ENCODE assay signal across 8 cellular contexts in the genomic region with DNA sequence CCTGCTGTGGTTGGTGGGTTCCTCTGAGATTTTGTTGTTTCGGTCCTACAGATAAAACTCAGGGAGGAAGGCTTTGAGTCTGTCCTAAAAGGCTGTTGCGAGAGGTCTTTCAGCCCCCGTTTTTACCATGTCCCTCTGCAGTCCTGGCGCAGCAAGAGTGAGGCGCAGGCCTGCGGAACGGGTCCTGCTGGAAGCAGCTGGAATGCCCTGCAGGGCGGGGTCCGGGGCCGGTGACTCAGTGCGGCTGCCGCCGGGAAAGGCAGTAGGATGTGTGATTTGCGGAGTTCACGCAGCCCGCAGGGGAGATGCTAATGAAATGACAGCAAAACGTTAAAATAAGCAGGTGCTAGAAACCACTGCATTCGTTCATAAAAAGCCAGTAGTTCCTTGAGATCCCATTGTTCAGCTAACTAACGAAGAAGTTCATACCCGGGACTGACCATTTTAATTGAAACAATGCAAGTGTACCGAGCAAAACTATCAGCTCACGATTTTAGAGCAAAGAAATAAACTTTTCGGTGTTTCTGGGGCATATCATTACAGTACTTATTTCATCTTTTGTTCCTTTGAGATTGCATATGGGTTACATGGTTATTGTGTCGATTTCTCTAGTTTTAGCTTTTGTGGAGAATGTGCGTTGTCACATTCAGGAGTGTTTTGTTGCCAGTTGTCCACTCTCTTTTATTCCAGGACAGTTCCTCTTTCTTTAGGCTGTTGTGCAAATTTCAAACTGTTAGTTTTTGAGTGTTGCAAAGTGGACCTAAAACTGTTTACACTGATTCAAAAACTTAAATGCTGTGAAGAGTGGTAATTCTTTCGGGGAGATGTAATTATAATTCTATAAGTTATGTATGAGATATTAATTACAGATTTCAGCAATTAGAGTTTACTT. TPM values are rescaled to one million over a fixed set of nuclear protein-coding genes. Genes with fewer than 3 reads are reported as not detected.
DNase-seq lines count a peak whose midpoint lies in the region; ATAC-seq and TF ChIP-seq lines count a peak whose summit lies in the region.

No MANE protein-coding gene starts in this region.

- no peak overlapping the region for H3K27ac ChIP-seq in CD8-positive, alpha-beta T cell (ENCODE audit: low read depth, low read length)
- peak overlapping the region; percentile 22 for H3K27ac ChIP-seq in muscle layer of colon (ENCODE audit: low read depth, low read length)

- H3K36me3 ChIP-seq in CD8-positive, alpha-beta T cell (ENCODE audit: insufficient read depth, low read length) = no peaks in the 10 kb centered on the region
- H3K36me3 ChIP-seq in muscle layer of colon (ENCODE audit: insufficient read depth, low read length) = no peaks in the 10 kb centered on the region

- TF ChIP-seq POLR2A in erythroblast (IDR thresholded peaks at IDR 0.05; ENCODE audit: low read length) = no peak

- intact Hi-C loops in CD8-positive, alpha-beta T cell (cut with DNase I, micrococcal nuclease) = loop anchor here in 1 of 2 experiments (10.0 kb wide), 1 partner anchor 696 kb away; a partner anchor contains a TSS

- no peaks in the 10 kb centered on the region for H3K36me3 Mint-ChIP-seq in CD8-positive, alpha-beta T cell
- peaks cover 46% of the 10 kb centered on the region for H3K36me3 Mint-ChIP-seq in activated CD8-positive, alpha-beta memory T cell treated with anti-CD3 and anti-CD28 coated beads, Interleukin-2, amount 10 ng/mL, durations not matched to agents 7 days and 5 days

- CTCF ChIA-PET in CD8-positive, alpha-beta T cell (lab: Charles Lee) = interaction anchor here (1.0 to 1.5 kb wide), 3 partner anchors 10 to 22 kb away, joined by 3 to 4 read pairs (median 4); no protein-coding TSS in a partner anchor
- CTCF ChIA-PET in activated CD8-positive, alpha-beta memory T cell treated with anti-CD3 and anti-CD28 coated beads, Interleukin-2, amount 10 ng/mL, durations not matched to agents 7 days and 5 days (lab: Charles Lee) = interaction anchor here (0.6 to 7.3 kb wide), 3 partner anchors 10 to 932 kb away, joined by 3 to 52 read pairs (median 4); a partner anchor contains a TSS

- H3K9me3 Mint-ChIP-seq in CD8-positive, alpha-beta T cell = no peaks in the 10 kb centered on the region
- peaks cover 13% of the 10 kb centered on the region for H3K9me3 Mint-ChIP-seq in activated CD8-positive, alpha-beta memory T cell treated with anti-CD3 and anti-CD28 coated beads, Interleukin-2, amount 10 ng/mL, durations not matched to agents 7 days and 5 days (ENCODE audit: low read depth)

- peak overlapping the region; percentile 10 for H3K9ac ChIP-seq in muscle layer of colon (ENCODE audit: low read length)

- peaks cover 20% of the 10 kb centered on the region for H3K4me1 Mint-ChIP-seq in CD8-positive, alpha-beta T cell (ENCODE audit: low read depth)
- peaks cover 40% of the 10 kb centered on the region for H3K4me1 Mint-ChIP-seq in activated CD8-positive, alpha-beta memory T cell treated with anti-CD3 and anti-CD28 coated beads, Interleukin-2, amount 10 ng/mL, durations not matched to agents 7 days and 5 days

- no peaks in the 10 kb centered on the region for H3K27me3 ChIP-seq in CD8-positive, alpha-beta T cell (ENCODE audit: insufficient read depth, low read length)
- H3K27me3 ChIP-seq in muscle layer of colon (ENCODE audit: control insufficient read depth in 1 of 2, insufficient read depth in 2 of 2, low read length in 2 of 2) = peaks cover 0 to 2% of the 10 kb centered on the region in 2 donors

- peak overlapping the region; percentile 80 for H3K4me3 ChIP-seq in CD8-positive, alpha-beta T cell (ENCODE audit: low read depth, low read length)
- peak overlapping the region; percentile 69 to 90 for H3K4me3 ChIP-seq in muscle layer of colon (ENCODE audit: low read depth in 1 of 2, low read length in 2 of 2)

- TF ChIP-seq CTCF in CD8-positive, alpha-beta T cell (IDR thresholded peaks at IDR 0.05) = no peak

- POLR2A ChIA-PET in CD8-positive, alpha-beta T cell (lab: Charles Lee) = interaction anchor here (1.3 to 3.4 kb wide), 2 partner anchors 10 to 23 kb away, joined by 5 to 10 read pairs; a partner anchor contains a TSS

- peak; percentile 23 for ATAC-seq in CD8-positive, alpha-beta T cell
- ATAC-seq in GM19452 (IDR thresholded peaks at IDR 0.05; ENCODE audit: unreplicated experiment) = peak; percentile 25
- ATAC-seq in HG03565 (IDR thresholded peaks at IDR 0.05; ENCODE audit: unreplicated experiment) = peak; percentile 14
- peak; percentile 66 for ATAC-seq in activated CD8-positive, alpha-beta memory T cell treated with anti-CD3 and anti-CD28 coated beads, Interleukin-2, amount 10 ng/mL, durations not matched to agents 7 days and 5 days

- H3K27me3 Mint-ChIP-seq in CD8-positive, alpha-beta T cell (ENCODE audit: low read depth) = peaks cover 5% of the 10 kb centered on the region
- no peaks in the 10 kb centered on the region for H3K27me3 Mint-ChIP-seq in activated CD8-positive, alpha-beta memory T cell treated with anti-CD3 and anti-CD28 coated beads, Interleukin-2, amount 10 ng/mL, durations not matched to agents 7 days and 5 days

- peak in 5 of 7 experiments; percentile 19 to 55 (median 39) for DNase-seq in CD8-positive, alpha-beta T cell
- DNase-seq in NCI-H69 (lab: John Stamatoyannopoulos, UW) (peak; percentile 93), erythroblast (lab: John Stamatoyannopoulos, UW) (peak; percentile 81 to 85), stromal cell of bone marrow (ENCODE audit: low read depth) (peak; percentile 57)
- peak; percentile 88 for DNase-seq in activated CD8-positive, alpha-beta memory T cell treated with anti-CD3 and anti-CD28 coated beads, Interleukin-2, amount 10 ng/mL, durations not matched to agents 7 days and 5 days

- H3K27ac Mint-ChIP-seq in CD8-positive, alpha-beta T cell = peak overlapping the region; percentile 56
- H3K27ac Mint-ChIP-seq in activated CD8-positive, alpha-beta memory T cell treated with anti-CD3 and anti-CD28 coated beads, Interleukin-2, amount 10 ng/mL, durations not matched to agents 7 days and 5 days = peak overlapping the region; percentile 95

- no peaks in the 10 kb centered on the region for H3K9me3 ChIP-seq in CD8-positive, alpha-beta T cell (ENCODE audit: low read length)
- no peaks in the 10 kb centered on the region for H3K9me3 ChIP-seq in muscle layer of colon (ENCODE audit: low read length)

- peak overlapping the region; percentile 84 for H3K4me3 Mint-ChIP-seq in CD8-positive, alpha-beta T cell
- peak overlapping the region; percentile 98 for H3K4me3 Mint-ChIP-seq in activated CD8-positive, alpha-beta memory T cell treated with anti-CD3 and anti-CD28 coated beads, Interleukin-2, amount 10 ng/mL, durations not matched to agents 7 days and 5 days

- H3K4me1 ChIP-seq in CD8-positive, alpha-beta T cell (ENCODE audit: insufficient read depth, low read length) = peaks cover 9% of the 10 kb centered on the region
- peaks cover 18% of the 10 kb centered on the region for H3K4me1 ChIP-seq in muscle layer of colon (ENCODE audit: insufficient read depth, low read length)

RNA-seq across cellular contexts. Expression of a gene that starts 0.8 kb away (rescaled TPM):
- total RNA-seq in CD8-positive, alpha-beta T cell = 1 to 10 TPM in 1 of 2 experiments, under 1 TPM in 1; 0.65 to 1.0 TPM
- total RNA-seq in activated CD8-positive, alpha-beta memory T cell treated with anti-CD3 and anti-CD28 coated beads, Interleukin-2, amount 10 ng/mL, durations not matched to agents 7 days and 5 days = 10 to 100 TPM; 75.2 to 98.8 TPM

Comparison
In these comparisons a context has a peak if more than half of its experiments do, and no peak if none do; other contexts are left out.
1. ATAC-seq: peak in every context shown above with its lines; median percentile 66 in activated CD8-positive, alpha-beta memory T cell treated with anti-CD3 and anti-CD28 coated beads, Interleukin-2, amount 10 ng/mL, durations not matched to agents 7 days and 5 days; 25 in GM19452; 23 in CD8-positive, alpha-beta T cell; 14 in HG03565.
2. DNase-seq: peak in every context shown above with its lines; median percentile 93 in NCI-H69; 88 in activated CD8-positive, alpha-beta memory T cell treated with anti-CD3 and anti-CD28 coated beads, Interleukin-2, amount 10 ng/mL, durations not matched to agents 7 days and 5 days; 83 in erythroblast; 57 in stromal cell of bone marrow; 39 in CD8-positive, alpha-beta T cell.
3. RNA of a gene that starts 0.8 kb away (total RNA-seq): 75.2 to 98.8 TPM in activated CD8-positive, alpha-beta memory T cell treated with anti-CD3 and anti-CD28 coated beads, Interleukin-2, amount 10 ng/mL, durations not matched to agents 7 days and 5 days; 0.65 to 1.0 TPM in CD8-positive, alpha-beta T cell; every median in the first group is over 10 times any median in the second.